9 cellular contexts compared by ENCODE assay signal in the genomic region with DNA sequence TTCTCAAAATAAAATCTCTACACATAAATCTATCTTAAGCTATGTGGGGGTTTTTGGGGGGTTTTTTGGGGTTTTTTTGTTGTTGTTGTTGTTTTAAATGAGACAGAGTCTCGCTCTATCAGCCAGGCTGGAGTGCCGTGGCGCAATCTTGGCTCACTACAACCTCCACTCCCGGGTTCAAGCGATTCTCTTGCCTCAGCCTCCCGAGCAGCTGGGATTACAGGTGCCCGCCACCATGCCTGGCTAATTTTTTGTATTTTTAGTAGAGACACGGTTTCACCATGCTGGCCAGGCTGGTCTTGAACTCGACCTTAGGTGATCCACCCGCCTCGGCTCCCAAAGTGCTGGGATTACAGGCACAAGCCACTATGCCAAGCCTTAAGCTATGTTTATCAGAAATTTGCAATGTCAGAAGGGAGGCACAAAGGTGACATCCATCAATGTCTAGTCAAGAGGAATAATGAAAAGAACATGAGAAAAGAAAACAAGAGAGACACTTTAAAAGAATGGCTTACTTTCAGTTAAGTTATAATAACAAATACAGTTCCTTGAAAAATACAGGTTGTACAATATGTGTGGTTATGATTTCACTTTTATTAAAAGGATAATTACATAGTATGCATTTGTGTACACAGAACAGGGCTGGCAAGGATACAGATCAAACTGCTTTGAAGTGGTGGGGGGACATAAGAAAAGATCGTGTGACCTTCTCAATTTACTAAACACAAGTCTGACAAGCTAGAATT. TPM values are rescaled to one million over a fixed set of nuclear protein-coding genes. Genes with fewer than 3 reads are reported as not detected.
DNase-seq lines count a peak whose midpoint lies in the region; ATAC-seq and TF ChIP-seq lines count a peak whose summit lies in the region.
"Had no signal": no experiment of that assay in that cellular context is flagged by ENCODE, and none has a peak within 500 bp of the region (broad histone marks: within the 10 kb centered on the region; RNA-seq: fewer than 3 reads in every experiment).

No MANE protein-coding gene starts in this region.

- peak overlapping the region; percentile 22 for H3K9ac ChIP-seq in OCI-LY3 (ENCODE audit: low read length)

- H3K27ac Mint-ChIP-seq in T-helper 2 cell treated with Interferon-gamma antibody and Interleukin-4, amounts not matched to agents 5 μg/mL and 100 μg/mL, for 36 hours = peak overlapping the region; percentile 91

- H3K27me3 ChIP-seq in OCI-LY3 (ENCODE audit: low read depth, low read length) (no peaks in the 10 kb centered on the region), esophagus squamous epithelium (no peaks in the 10 kb centered on the region), suprapubic skin (no peaks in the 10 kb centered on the region)

- peaks cover 37% of the 10 kb centered on the region for H3K79me2 ChIP-seq in OCI-LY3 (ENCODE audit: low read length)

- no peak for TF ChIP-seq EP300 in suprapubic skin (IDR thresholded peaks at IDR 0.05)

- TF ChIP-seq CTCF in OCI-LY3 (IDR thresholded peaks at IDR 0.05; ENCODE audit: low read depth, low read length) (no peak), esophagus squamous epithelium (IDR thresholded peaks at IDR 0.05) (no peak), suprapubic skin (IDR thresholded peaks at IDR 0.05) (no peak)

- H3K27ac ChIP-seq in OCI-LY3 (ENCODE audit: low read length) (peak overlapping the region; percentile 20; the same call in 1 of the 2 replicates), esophagus squamous epithelium (peak overlapping the region; percentile 58 to 84 (median 82)), suprapubic skin (peak overlapping the region; percentile 67)

- no peaks in the 10 kb centered on the region for H3K27me3 Mint-ChIP-seq in T-helper 2 cell treated with Interferon-gamma antibody and Interleukin-4, amounts not matched to agents 5 μg/mL and 100 μg/mL, for 36 hours (ENCODE audit: low read depth)

- H3K9me3 ChIP-seq in OCI-LY3 (ENCODE audit: insufficient read depth, low read length) (no peaks in the 10 kb centered on the region), esophagus squamous epithelium (no peaks in the 10 kb centered on the region), suprapubic skin (no peaks in the 10 kb centered on the region)

- H3K4me1 Mint-ChIP-seq in T-helper 2 cell treated with Interferon-gamma antibody and Interleukin-4, amounts not matched to agents 5 μg/mL and 100 μg/mL, for 36 hours (ENCODE audit: low read depth) = peaks cover 20% of the 10 kb centered on the region

- no peak for TF ChIP-seq POLR2A in esophagus squamous epithelium (IDR thresholded peaks at IDR 0.05)
- TF ChIP-seq POLR2A in suprapubic skin (IDR thresholded peaks at IDR 0.05) = no peak

- H2AFZ ChIP-seq in OCI-LY3 (ENCODE audit: low read depth, low read length) = no peak overlapping the region

- 52 to 62% methylated on average over 12 of the region's 12 CpGs for WGBS in esophagus squamous epithelium, 2 donors
- WGBS in suprapubic skin = 86% methylated on average over 12 of the region's 12 CpGs

- peak overlapping the region; percentile 78 for H3K4me3 Mint-ChIP-seq in T-helper 2 cell treated with Interferon-gamma antibody and Interleukin-4, amounts not matched to agents 5 μg/mL and 100 μg/mL, for 36 hours
- H3K4me3 Mint-ChIP-seq: neural crest cell had no signal

- H3K4me1 ChIP-seq in OCI-LY3 (ENCODE audit: low read length) (peaks cover 29% of the 10 kb centered on the region), esophagus squamous epithelium (peaks cover 0 to 30% (median 8%) of the 10 kb centered on the region in 3 donors), suprapubic skin (peaks cover 14% of the 10 kb centered on the region)

- H3K36me3 ChIP-seq in OCI-LY3 (replicated peaks; ENCODE audit: low read depth, low read length) = peaks cover 10% of the 10 kb centered on the region
- H3K36me3 ChIP-seq in esophagus squamous epithelium = peaks cover 0 to 27% (median 4%) of the 10 kb centered on the region in 3 donors
- H3K36me3 ChIP-seq in suprapubic skin = peaks cover 9% of the 10 kb centered on the region

- ATAC-seq in HG03135 (IDR thresholded peaks at IDR 0.05; ENCODE audit: unreplicated experiment) = no peak
- ATAC-seq in HG03159 (IDR thresholded peaks at IDR 0.05; ENCODE audit: unreplicated experiment) = no peak

- DNase-seq in T-helper 2 cell treated with Interferon-gamma antibody and Interleukin-4, amounts not matched to agents 5 μg/mL and 100 μg/mL, for 36 hours (ENCODE audit: low spot score) = no peak
- DNase-seq in T-helper 2 cell = no peak
- DNase-seq in esophagus squamous epithelium (lab: John Stamatoyannopoulos, UW) = no peak
- no peak for DNase-seq in suprapubic skin (ENCODE audit: low spot score in 2 of 2)
- no peak for DNase-seq in activated CD4-positive, CD25-positive, alpha-beta regulatory T cell (lab: John Stamatoyannopoulos, UW)

- peaks cover 13% of the 10 kb centered on the region for H3K36me3 Mint-ChIP-seq in T-helper 2 cell treated with Interferon-gamma antibody and Interleukin-4, amounts not matched to agents 5 μg/mL and 100 μg/mL, for 36 hours (ENCODE audit: low read depth)

- intact Hi-C loops in esophagus squamous epithelium (cut with DNase I) = no loop called here

- no peaks in the 10 kb centered on the region for H4K20me1 ChIP-seq in OCI-LY3 (ENCODE audit: insufficient read depth, low read length)

- H3K9me3 Mint-ChIP-seq in T-helper 2 cell treated with Interferon-gamma antibody and Interleukin-4, amounts not matched to agents 5 μg/mL and 100 μg/mL, for 36 hours = no peaks in the 10 kb centered on the region
- H3K9me3 Mint-ChIP-seq: neural crest cell had no signal

- H3K4me3 ChIP-seq in OCI-LY3 (ENCODE audit: low read length) (peak overlapping the region; percentile 67), esophagus squamous epithelium (peak overlapping the region in 3 of 4 donors; percentile 24 to 56 (median 26)), suprapubic skin (peak overlapping the region; percentile 37)

- H3K4me2 ChIP-seq in OCI-LY3 (ENCODE audit: low read length) = peak overlapping the region; percentile 77

RNA-seq across cellular contexts. Expression of a gene that starts 28.6 kb away (rescaled TPM):
- total RNA-seq in esophagus squamous epithelium (10 to 100 TPM in 2 of 4 donors, 1 to 10 TPM in 2; 3.6 to 15.1 (median 11.1) TPM), suprapubic skin (10 to 100 TPM; 10.5 to 29.0 (median 20.4) TPM)

Comparison
In these comparisons a context has a peak if more than half of its experiments do, and no peak if none do; other contexts are left out.
1. H3K27ac ChIP-seq: peak in every context shown above with its lines; median percentile 82 in esophagus squamous epithelium; 67 in suprapubic skin; 20 in OCI-LY3.